21 cellular contexts compared by ENCODE assay signal in the genomic region with DNA sequence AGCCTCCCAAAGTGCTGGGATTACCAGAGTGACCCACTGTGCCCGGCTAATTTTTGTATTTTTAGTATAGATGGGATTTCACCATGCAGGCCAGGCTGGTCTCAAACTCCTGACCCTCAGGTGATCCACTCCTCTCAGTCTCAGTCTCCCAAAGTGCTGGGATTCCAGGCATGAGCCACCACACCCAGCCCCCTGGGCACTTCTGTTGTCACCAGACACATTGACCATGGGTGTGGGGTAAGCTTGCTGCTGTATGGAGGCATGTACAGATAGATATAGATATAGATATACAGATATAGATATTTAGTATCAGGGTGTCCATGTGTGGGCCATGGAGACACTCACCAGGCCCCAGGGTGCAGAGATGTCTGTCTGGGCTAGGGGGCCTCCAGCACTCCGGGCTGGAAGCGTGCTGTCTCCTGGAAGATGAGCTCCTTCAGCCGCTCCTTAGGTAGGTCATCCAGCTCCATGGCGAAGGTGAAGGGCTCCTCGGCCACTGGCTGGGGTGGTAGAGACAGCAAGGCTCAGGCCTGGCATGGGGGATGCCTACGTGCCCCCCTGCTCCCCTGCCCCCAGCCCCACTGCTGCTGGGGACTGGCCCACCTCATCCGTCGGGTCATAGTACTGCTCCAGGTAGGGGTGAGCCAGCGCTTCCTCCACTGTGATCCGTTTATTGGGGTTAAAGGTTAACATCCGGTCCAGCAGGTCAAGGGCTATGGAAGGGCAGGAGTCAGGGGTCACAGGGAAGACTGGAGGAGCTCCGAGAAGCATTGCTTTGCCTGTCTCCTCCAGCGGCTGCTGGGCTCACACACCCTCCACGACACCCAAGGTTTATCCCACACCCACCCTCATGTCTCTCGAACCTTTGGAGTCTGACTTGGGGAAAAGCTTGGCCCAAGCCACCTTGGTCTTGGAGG. TPM values are rescaled to one million over a fixed set of nuclear protein-coding genes. Genes with fewer than 3 reads are reported as not detected.
"Had no signal": no experiment of that assay in that cellular context is flagged by ENCODE, and none has a peak within 500 bp of the region (broad histone marks: within the 10 kb centered on the region; RNA-seq: fewer than 3 reads in every experiment).

No MANE protein-coding gene starts in this region.

- H3K4me3 ChIP-seq: heart left ventricle, tibial artery had no signal

- H3K36me3 Mint-ChIP-seq: activated naive CD8-positive, alpha-beta T cell had no signal

- DNase-seq: activated CD4-positive, alpha-beta T cell treated with anti-CD3 and anti-CD28 coated beads, Interleukin-2, amount 10 ng/mL, durations not matched to agents 24 days and 14 days; activated gamma-delta T cell treated with Interleukin-2 at 50 U/mL for 16 hours; activated T-cell treated with anti-CD3 and anti-CD28 coated beads, Interleukin-2, amount 50 U/mL, for 1 hour; endodermal cell; heart left ventricle; islet precursor cell; left cardiac atrium; midbrain; nephron progenitor cell; nucleus accumbens; stimulated activated CD4-positive, alpha-beta T cell treated with anti-CD3 and anti-CD28 coated beads, Interleukin-1b, Interleukin-23, amount 100 ng/mL, for 48 hours; SW 1271; T-helper 2 cell; tibial artery had no signal

- H3K4me1 Mint-ChIP-seq: endodermal cell had no signal

- H2AFZ ChIP-seq: parathyroid adenoma had no signal

- H3K27ac ChIP-seq: heart left ventricle, parathyroid adenoma, tibial artery had no signal

- H3K79me2 ChIP-seq: parathyroid adenoma had no signal

- ATAC-seq: activated CD4-positive, CD25-positive, alpha-beta regulatory T cell treated with anti-CD3 and anti-CD28 coated beads, Interleukin-2, amount 50 U/mL, for 24 hours; heart left ventricle; left cardiac atrium; right cardiac atrium had no signal

- H3K9ac ChIP-seq: parathyroid adenoma had no signal

- H3K4me3 Mint-ChIP-seq: activated CD4-positive, alpha-beta T cell treated with anti-CD3 and anti-CD28 coated beads, Interleukin-2, amount 10 ng/mL, durations not matched to agents 24 days and 14 days; activated naive CD8-positive, alpha-beta T cell; central memory CD8-positive, alpha-beta T cell; endodermal cell; nephron progenitor cell; stimulated activated naive CD8-positive, alpha-beta T cell treated with anti-CD3 and anti-CD28 coated beads, Interleukin-15, Interleukin-2, amounts not matched to agents 100 ng/mL and 50 ng/mL, for 24 hours had no signal

- H3K4me1 ChIP-seq: parathyroid adenoma had no signal

- H3K9me3 Mint-ChIP-seq: activated CD4-positive, alpha-beta T cell treated with anti-CD3 and anti-CD28 coated beads, Interleukin-2, amount 10 ng/mL, durations not matched to agents 24 days and 14 days; central memory CD8-positive, alpha-beta T cell; endodermal cell; nephron progenitor cell; stimulated activated naive CD8-positive, alpha-beta T cell treated with anti-CD3 and anti-CD28 coated beads, Interleukin-15, Interleukin-2, amounts not matched to agents 100 ng/mL and 50 ng/mL, for 24 hours had no signal

- H3K27ac Mint-ChIP-seq: activated CD4-positive, alpha-beta T cell treated with anti-CD3 and anti-CD28 coated beads, Interleukin-2, amount 10 ng/mL, durations not matched to agents 24 days and 14 days; activated naive CD8-positive, alpha-beta T cell; endodermal cell; nephron progenitor cell; stimulated activated naive CD8-positive, alpha-beta T cell treated with anti-CD3 and anti-CD28 coated beads, Interleukin-15, Interleukin-2, amounts not matched to agents 100 ng/mL and 50 ng/mL, for 24 hours had no signal

- H3K27me3 Mint-ChIP-seq: activated CD4-positive, alpha-beta T cell treated with anti-CD3 and anti-CD28 coated beads, Interleukin-2, amount 10 ng/mL, durations not matched to agents 24 days and 14 days; activated naive CD8-positive, alpha-beta T cell; central memory CD8-positive, alpha-beta T cell; stimulated activated naive CD8-positive, alpha-beta T cell treated with anti-CD3 and anti-CD28 coated beads, Interleukin-15, Interleukin-2, amounts not matched to agents 100 ng/mL and 50 ng/mL, for 24 hours had no signal

- H3K27me3 ChIP-seq: heart left ventricle, tibial artery had no signal

- H3K9me3 ChIP-seq: heart left ventricle, tibial artery had no signal

RNA-seq across cellular contexts. Expression of gene TBX6, which starts 24.8 kb away (rescaled TPM):
- total RNA-seq: skeletal muscle tissue had no signal
